11 cellular contexts compared by ENCODE assay signal in genomic region chr3:157122116-157122515, GRCh38. TPM values are rescaled to one million over a fixed set of nuclear protein-coding genes. Genes with fewer than 3 reads are reported as not detected.
DNase-seq lines count a peak whose midpoint lies in the region; ATAC-seq and TF ChIP-seq lines count a peak whose summit lies in the region.
"Had no signal": no experiment of that assay in that cellular context is flagged by ENCODE, and none has a peak within 500 bp of the region (broad histone marks: within the 10 kb centered on the region; RNA-seq: fewer than 3 reads in every experiment).

No MANE protein-coding gene starts in this region.

- H3K4me3 ChIP-seq in mesenchymal stem cell (ENCODE audit: insufficient read depth in 1 of 2, low read depth in 1 of 2, low read length in 2 of 2) = no peak overlapping the region
- H3K4me3 ChIP-seq: testis had no signal

- H2BK12ac ChIP-seq in mesenchymal stem cell (ENCODE audit: low read length in 2 of 2) = no peak overlapping the region

- no peak overlapping the region for H2BK5ac ChIP-seq in mesenchymal stem cell (ENCODE audit: low read depth, low read length, poor library complexity, severe bottlenecking)

- H3K4me1 Mint-ChIP-seq in brain = peaks cover 39% of the 10 kb centered on the region

- H2AFZ ChIP-seq in mesenchymal stem cell (ENCODE audit: low read depth, low read length) = no peak overlapping the region

- no peaks in the 10 kb centered on the region for H3K9me3 ChIP-seq in mesenchymal stem cell (ENCODE audit: control insufficient read depth, low read length)
- H3K9me3 ChIP-seq: testis had no signal

- H3K23ac ChIP-seq in mesenchymal stem cell (ENCODE audit: low read length in 2 of 2) = no peak overlapping the region

- no peak overlapping the region for H2AK5ac ChIP-seq in mesenchymal stem cell (ENCODE audit: low read length, severe bottlenecking)

- ATAC-seq in HG02571 (IDR thresholded peaks at IDR 0.05; ENCODE audit: unreplicated experiment) (no peak), GM18517 (IDR thresholded peaks at IDR 0.05; ENCODE audit: unreplicated experiment) (no peak)

- peaks cover 5% of the 10 kb centered on the region for H3K4me1 ChIP-seq in mesenchymal stem cell (ENCODE audit: control insufficient read depth, insufficient read depth, low read depth, low read length)
- H3K4me1 ChIP-seq: testis had no signal

- H2BK120ac ChIP-seq in mesenchymal stem cell (ENCODE audit: low read depth, low read length) = no peak overlapping the region

- no peaks in the 10 kb centered on the region for H3K36me3 ChIP-seq in mesenchymal stem cell (ENCODE audit: control insufficient read depth in 1 of 2, insufficient read depth in 2 of 2, low read depth in 1 of 2, low read length in 2 of 2)

- peak; percentile 29 for DNase-seq in AG20443 (ENCODE audit: low spot score)
- DNase-seq in HT1080 (ENCODE audit: low read depth) = peak; percentile 96
- peak; percentile 89 for DNase-seq in mesenchymal stem cell
- no peak for DNase-seq in D341Med (ENCODE audit: low spot score)
- no peak for DNase-seq in stimulated activated CD4-positive, alpha-beta T cell treated with anti-CD3 and anti-CD28 coated beads, Interleukin-15, amount 100 ng/mL, for 24 hours
- DNase-seq: DMS79 treated with DMSO at 0.1 percent for 48 hours, kidney, testis had no signal

- peaks cover 0 to 5% (median 2%) of the 10 kb centered on the region in 5 experiments for H3K9me3 Mint-ChIP-seq in brain

- no peak overlapping the region for H3K4me2 ChIP-seq in mesenchymal stem cell (ENCODE audit: low read length, poor library complexity, severe bottlenecking)

- H3K18ac ChIP-seq in mesenchymal stem cell (ENCODE audit: low read depth in 1 of 2, low read length in 2 of 2) = no peak overlapping the region

- no peak overlapping the region for H2BK15ac ChIP-seq in mesenchymal stem cell (ENCODE audit: low read depth, poor library complexity, severe bottlenecking)

- H3K27me3 Mint-ChIP-seq in brain = no peaks in the 10 kb centered on the region

- H3K4ac ChIP-seq in mesenchymal stem cell (ENCODE audit: low read depth in 1 of 2, low read length in 2 of 2) = no peak overlapping the region

- 1% methylated on average over 2 of the region's 2 CpGs for whole genome bisulfite sequencing in mesenchymal stem cell

- TF ChIP-seq CTCF in brain (conservative IDR thresholded peaks at IDR 0.05) = no peak

- no peak overlapping the region for H4K91ac ChIP-seq in mesenchymal stem cell (ENCODE audit: low read length)

- no peaks in the 10 kb centered on the region for H3K79me1 ChIP-seq in mesenchymal stem cell (replicated peaks; ENCODE audit: low read length, poor library complexity, severe bottlenecking)

- peak overlapping the region in 3 of 5 experiments; percentile 10 to 79 (median 67) for H3K27ac Mint-ChIP-seq in brain

- peak overlapping the region; percentile 76 for H3K27ac ChIP-seq in mesenchymal stem cell (ENCODE audit: low read length, poor library complexity, severe bottlenecking)
- H3K27ac ChIP-seq: testis had no signal

- H3K36me3 Mint-ChIP-seq in brain = no peaks in the 10 kb centered on the region

- H4K8ac ChIP-seq in mesenchymal stem cell (ENCODE audit: low read length) = no peak overlapping the region

- H3K14ac ChIP-seq in mesenchymal stem cell (ENCODE audit: low read length in 2 of 2) = no peak overlapping the region

- no peaks in the 10 kb centered on the region for H3K27me3 ChIP-seq in mesenchymal stem cell (ENCODE audit: control insufficient read depth in 1 of 2, insufficient read depth in 1 of 2, low read length in 2 of 2)
- H3K27me3 ChIP-seq: testis had no signal

- peak overlapping the region in 2 of 5 experiments; percentile 25 to 39 for H3K4me3 Mint-ChIP-seq in brain

- no peak overlapping the region for H3K9ac ChIP-seq in mesenchymal stem cell (ENCODE audit: low read length)

RNA-seq across cellular contexts. Expression of gene CCNL1, which starts 37.8 kb away (rescaled TPM):
- 82.5 and 86.8 TPM in 2 replicates for total RNA-seq in HT1080 (2014; rRNA removed; shearing (Covaris generic))
- polyA plus RNA-seq in HT1080 (2015; cell fraction: cytosol; rRNA removed) = 30.7 and 31.3 TPM in 2 replicates
- polyA plus RNA-seq in HT1080 (2015; cell fraction: nucleus; rRNA removed) = 584 and 668 TPM in 2 replicates
- 12.6 TPM for polyA plus RNA-seq in brain (ENCODE audit: insufficient read depth, low read depth, low replicate concordance)
- 87.8 TPM for polyA plus RNA-seq in mesenchymal stem cell (2013, experiment 1 of 2)
- 78.4 TPM for polyA plus RNA-seq in mesenchymal stem cell (2013, experiment 2 of 2)

Comparison
In these comparisons a context has a peak if more than half of its experiments do, and no peak if none do; other contexts are left out.
1. DNase-seq: peak in AG20443 (single experiment), HT1080 (single experiment) and mesenchymal stem cell (single experiment); none in D341Med (single experiment) and stimulated activated CD4-positive, alpha-beta T cell treated with anti-CD3 and anti-CD28 coated beads, Interleukin-15, amount 100 ng/mL, for 24 hours (single experiment).